In genomic region chr11:122159861-122160260, GRCh38 we compare ENCODE assay signal across 1 cellular context.
TF ChIP-seq lines count a peak whose summit lies in the region.

No MANE protein-coding gene starts in this region.

TF ChIP-seq in SK-N-SH, 30 proteins besides CTCF, POLR2A, EP300 and RAD21 (continued from another document):
- TF ChIP-seq ZBTB33 (IDR thresholded peaks at IDR 0.05; ENCODE audit: borderline replicate concordance, low read depth) (no peak), FOSL2 (IDR thresholded peaks at IDR 0.05; ENCODE audit: borderline replicate concordance, low read depth) (no peak)
